In genomic region chr6:73264446-73264845, GRCh38 we compare ENCODE assay signal across 11 cellular contexts. TPM values are rescaled to one million over a fixed set of nuclear protein-coding genes. Genes with fewer than 3 reads are reported as not detected.
DNase-seq lines count a peak whose midpoint lies in the region; ATAC-seq and TF ChIP-seq lines count a peak whose summit lies in the region.
"Had no signal": no experiment of that assay in that cellular context is flagged by ENCODE, and none has a peak within 500 bp of the region (broad histone marks: within the 10 kb centered on the region; RNA-seq: fewer than 3 reads in every experiment).

No MANE protein-coding gene starts in this region.

- DNase-seq in activated CD8-positive, alpha-beta memory T cell treated with anti-CD3 and anti-CD28 coated beads, Interleukin-2, amount 10 ng/mL, durations not matched to agents 7 days and 5 days: no peak
- DNase-seq in activated CD8-positive, alpha-beta memory T cell treated with anti-CD3 and anti-CD28 coated beads for 24 hours: no peak
- DNase-seq in Panc1 (ENCODE audit: low read depth, low spot score): no peak
- DNase-seq in Calu3: no peak
- DNase-seq in OCI-M1 (lab: John Stamatoyannopoulos, UW): no peak
- DNase-seq: effector CD8-positive, alpha-beta T cell had no signal

- no peaks in the 10 kb centered on the region for H3K9me3 ChIP-seq in Panc1 (ENCODE audit: control insufficient read depth, insufficient read depth, low read depth, low read length)
- H3K9me3 ChIP-seq: vagina had no signal

- H3K36me3 Mint-ChIP-seq in activated CD8-positive, alpha-beta memory T cell treated with anti-CD3 and anti-CD28 coated beads, Interleukin-2, amount 10 ng/mL, durations not matched to agents 7 days and 5 days: peaks cover 25% of the 10 kb centered on the region
- peaks cover 3% of the 10 kb centered on the region for H3K36me3 Mint-ChIP-seq in stimulated activated memory B cell treated with anti-CD40 and anti-IgM and Interleukin-4, amounts not matched to agents 10 μg/mL and 1 μg/mL and 100 μg/mL, for 72 hours
- peaks cover 10% of the 10 kb centered on the region for H3K36me3 Mint-ChIP-seq in Calu3 (ENCODE audit: insufficient read depth, unreplicated experiment)

- H3K27ac ChIP-seq in Panc1 (ENCODE audit: low read length): 0 out of 2 replicates have a peak overlapping the region, but pooled peaks have one; percentile 4
- H3K27ac ChIP-seq: vagina had no signal

- TF ChIP-seq CTCF in Panc1 (IDR thresholded peaks at IDR 0.05): no peak
- no peak for TF ChIP-seq CTCF in Calu3 (IDR thresholded peaks at IDR 0.05; ENCODE audit: unreplicated experiment)

- peaks cover 11% of the 10 kb centered on the region; the same call in 1 of the 2 replicates for H3K4me1 ChIP-seq in Panc1 (ENCODE audit: control insufficient read depth, insufficient read depth, low read length)

- intact Hi-C loops in Panc1 (cut with micrococcal nuclease; ENCODE audit: unreplicated experiment) (no loop called here), Calu3 (cut with micrococcal nuclease; ENCODE audit: unreplicated experiment) (no loop called here)

- H3K27me3 ChIP-seq in Panc1 (ENCODE audit: control insufficient read depth, insufficient read depth, low read length): no peaks in the 10 kb centered on the region
- H3K27me3 ChIP-seq: vagina had no signal

- H3K4me3 Mint-ChIP-seq in activated CD8-positive, alpha-beta memory T cell treated with anti-CD3 and anti-CD28 coated beads, Interleukin-2, amount 10 ng/mL, durations not matched to agents 7 days and 5 days: peak overlapping the region; percentile 80
- no peak overlapping the region for H3K4me3 Mint-ChIP-seq in stimulated activated memory B cell treated with anti-CD40 and anti-IgM and Interleukin-4, amounts not matched to agents 10 μg/mL and 1 μg/mL and 100 μg/mL, for 72 hours
- no peak overlapping the region for H3K4me3 Mint-ChIP-seq in Calu3 (ENCODE audit: low read depth, unreplicated experiment)

- no peak overlapping the region for H3K27ac Mint-ChIP-seq in activated CD8-positive, alpha-beta memory T cell treated with anti-CD3 and anti-CD28 coated beads, Interleukin-2, amount 10 ng/mL, durations not matched to agents 7 days and 5 days
- peak overlapping the region; percentile 19 for H3K27ac Mint-ChIP-seq in stimulated activated memory B cell treated with anti-CD40 and anti-IgM and Interleukin-4, amounts not matched to agents 10 μg/mL and 1 μg/mL and 100 μg/mL, for 72 hours
- no peak overlapping the region for H3K27ac Mint-ChIP-seq in Calu3 (ENCODE audit: unreplicated experiment)

- no peak overlapping the region for H3K4me3 ChIP-seq in Panc1 (ENCODE audit: low read depth in 2 of 2, low read length in 2 of 2)

- BruUV-seq in Panc1 (replicated peaks; lab: Mats Ljungman, UMichigan): no TSS peak
- BruUV-seq in Calu3 (replicated peaks; lab: Mats Ljungman, UMichigan): no TSS peak

- no peaks in the 10 kb centered on the region for H3K9me3 Mint-ChIP-seq in activated CD8-positive, alpha-beta memory T cell treated with anti-CD3 and anti-CD28 coated beads, Interleukin-2, amount 10 ng/mL, durations not matched to agents 7 days and 5 days (ENCODE audit: low read depth)
- no peaks in the 10 kb centered on the region for H3K9me3 Mint-ChIP-seq in stimulated activated memory B cell treated with anti-CD40 and anti-IgM and Interleukin-4, amounts not matched to agents 10 μg/mL and 1 μg/mL and 100 μg/mL, for 72 hours
- H3K9me3 Mint-ChIP-seq in Calu3 (ENCODE audit: low read depth, unreplicated experiment): no peaks in the 10 kb centered on the region

- CTCF ChIA-PET in activated CD8-positive, alpha-beta memory T cell treated with anti-CD3 and anti-CD28 coated beads, Interleukin-2, amount 10 ng/mL, durations not matched to agents 7 days and 5 days (lab: Charles Lee): interaction anchor here (1.4 kb wide), 1 partner anchor 62 kb away, joined by 8 read pairs; no protein-coding TSS in a partner anchor
- CTCF ChIA-PET in Panc1 (lab: Charles Lee) (no interaction called here), Calu3 (lab: Charles Lee) (interaction anchor here (0.6 kb wide), 1 partner anchor 11 kb away, joined by 5 read pairs; no protein-coding TSS in a partner anchor)

- no peak for ATAC-seq in activated CD8-positive, alpha-beta memory T cell treated with anti-CD3 and anti-CD28 coated beads, Interleukin-2, amount 10 ng/mL, durations not matched to agents 7 days and 5 days
- ATAC-seq in Panc1 (no peak), esophagus mucosa (peak; percentile 99), HG03095 (IDR thresholded peaks at IDR 0.05; ENCODE audit: unreplicated experiment) (no peak)
- ATAC-seq in stimulated activated memory B cell treated with anti-CD40 and anti-IgM and Interleukin-4, amounts not matched to agents 10 μg/mL and 1 μg/mL and 100 μg/mL, for 72 hours: no peak

- POLR2A ChIA-PET in Panc1 (lab: Charles Lee): interaction anchor here (0.6 kb wide), 1 partner anchor 70 kb away, joined by 3 read pairs; no protein-coding TSS in a partner anchor

- peaks cover 33% of the 10 kb centered on the region for H3K4me1 Mint-ChIP-seq in activated CD8-positive, alpha-beta memory T cell treated with anti-CD3 and anti-CD28 coated beads, Interleukin-2, amount 10 ng/mL, durations not matched to agents 7 days and 5 days
- peaks cover 27% of the 10 kb centered on the region for H3K4me1 Mint-ChIP-seq in stimulated activated memory B cell treated with anti-CD40 and anti-IgM and Interleukin-4, amounts not matched to agents 10 μg/mL and 1 μg/mL and 100 μg/mL, for 72 hours
- peaks cover 24% of the 10 kb centered on the region for H3K4me1 Mint-ChIP-seq in Calu3 (ENCODE audit: low read depth, unreplicated experiment)

- in situ Hi-C loops in Panc1 (cut with HindIII; ENCODE audit: low pct_unique_long_range_greater_than_20kb, low sequenced_read_pairs): no loop called here

- no peaks in the 10 kb centered on the region for H3K36me3 ChIP-seq in Panc1 (ENCODE audit: control insufficient read depth, insufficient read depth, low read length)
- H3K36me3 ChIP-seq: vagina had no signal

- no peaks in the 10 kb centered on the region for H3K27me3 Mint-ChIP-seq in activated CD8-positive, alpha-beta memory T cell treated with anti-CD3 and anti-CD28 coated beads, Interleukin-2, amount 10 ng/mL, durations not matched to agents 7 days and 5 days
- no peaks in the 10 kb centered on the region for H3K27me3 Mint-ChIP-seq in stimulated activated memory B cell treated with anti-CD40 and anti-IgM and Interleukin-4, amounts not matched to agents 10 μg/mL and 1 μg/mL and 100 μg/mL, for 72 hours
- H3K27me3 Mint-ChIP-seq in Calu3 (ENCODE audit: unreplicated experiment): no peaks in the 10 kb centered on the region

RNA-seq across cellular contexts. Expression of gene KHDC1, which starts 1.4 kb away (rescaled TPM):
- 10 to 100 TPM in 1 of 2 experiments, 1 to 10 TPM in 1; 9.2 to 12.5 TPM for total RNA-seq in activated CD8-positive, alpha-beta memory T cell treated with anti-CD3 and anti-CD28 coated beads, Interleukin-2, amount 10 ng/mL, durations not matched to agents 7 days and 5 days
- 9.6 TPM for total RNA-seq in Panc1 (2021; ENCODE audit: unreplicated experiment)
- polyA plus RNA-seq in Panc1 (2012; ENCODE audit: insufficient read length): 11.8 TPM
- total RNA-seq in esophagus mucosa: 0.88 TPM
- total RNA-seq in Calu3 (2022): 4.9 and 5.0 TPM in 2 replicates

RNA-seq across cellular contexts. Expression of gene KHDC1L, which starts 39.1 kb away (rescaled TPM):
- under 1 TPM in 1 of 2 experiments, not detected in 1; 0.67 TPM for total RNA-seq in activated CD8-positive, alpha-beta memory T cell treated with anti-CD3 and anti-CD28 coated beads, Interleukin-2, amount 10 ng/mL, durations not matched to agents 7 days and 5 days
- total RNA-seq in Panc1 (2021; ENCODE audit: unreplicated experiment) (not detected), esophagus mucosa (0.32 TPM), Calu3 (2022) (not detected in 2 replicates)
- polyA plus RNA-seq in Panc1 (2012; ENCODE audit: insufficient read length): not detected
- total RNA-seq: vagina had no signal
- polyA plus RNA-seq: adipose tissue had no signal
